ENCODE assay signal across 8 cellular contexts in the genomic region with DNA sequence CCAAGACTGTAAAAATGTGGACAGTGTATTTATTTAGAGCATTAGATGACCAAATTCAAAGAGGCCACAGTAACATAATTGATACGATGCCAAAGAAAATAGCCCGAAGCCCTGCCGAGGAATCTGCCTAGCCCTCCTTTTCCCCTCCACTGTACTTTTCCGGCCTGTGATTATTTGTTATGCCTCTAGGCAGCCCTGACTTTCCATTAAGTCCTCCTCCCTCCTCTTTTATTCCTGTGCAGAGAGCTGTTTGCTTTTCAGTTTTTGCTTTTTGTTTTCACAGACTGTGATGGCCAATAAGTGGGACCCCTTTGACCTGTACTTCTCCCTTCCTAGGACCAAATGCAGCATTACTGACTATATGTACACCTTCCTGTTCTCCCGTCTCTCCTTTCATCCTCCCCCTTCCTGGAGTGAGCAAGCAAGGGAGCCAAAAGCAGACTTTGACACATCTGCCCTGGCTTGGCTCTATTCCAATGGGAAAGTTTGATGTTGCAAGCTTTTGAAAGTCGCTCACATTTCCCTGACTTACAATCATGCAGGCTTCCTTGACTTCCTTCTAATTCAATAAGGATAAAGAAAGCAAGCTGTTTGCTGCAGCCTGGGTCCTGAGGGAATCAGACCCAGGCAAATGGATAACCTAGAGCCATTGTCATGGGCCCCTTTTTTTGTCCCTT.
DNase-seq lines count a peak whose midpoint lies in the region; ATAC-seq and TF ChIP-seq lines count a peak whose summit lies in the region.

No MANE protein-coding gene starts in this region.

- TF ChIP-seq POLR2A in sigmoid colon (IDR thresholded peaks at IDR 0.05) = no peak

- TF ChIP-seq CTCF in Panc1 (IDR thresholded peaks at IDR 0.05) (no peak), foreskin fibroblast (IDR thresholded peaks at IDR 0.05; ENCODE audit: low read depth, low read length) (no peak), sigmoid colon (IDR thresholded peaks at IDR 0.05) (no peak), GM20000 (IDR thresholded peaks at IDR 0.05; ENCODE audit: extremely low read depth, missing control alignments) (no peak)

- no peak for TF ChIP-seq EP300 in sigmoid colon (IDR thresholded peaks at IDR 0.05)

- CTCF ChIA-PET in Panc1 (lab: Charles Lee) = no interaction called here

- H3K36me3 ChIP-seq in Panc1 (ENCODE audit: control insufficient read depth, insufficient read depth, low read length) (no peaks in the 10 kb centered on the region; the same call in 1 of the 2 replicates), sigmoid colon (no peaks in the 10 kb centered on the region)

- BruUV-seq in Panc1 (replicated peaks; lab: Mats Ljungman, UMichigan) = no TSS peak

- H3K4me3 ChIP-seq in Panc1 (ENCODE audit: low read depth in 2 of 2, low read length in 2 of 2) (no peak overlapping the region), foreskin fibroblast (ENCODE audit: low read depth in 1 of 2, low read length in 2 of 2) (peak overlapping the region in 1 of 2 donors; percentile 2), sigmoid colon (no peak overlapping the region)

- peak; percentile 56 for DNase-seq in GOT3 (lab: John Stamatoyannopoulos, UW)
- DNase-seq in Panc1 (ENCODE audit: low read depth, low spot score) = no peak
- DNase-seq in foreskin fibroblast = peak; percentile 96 to 98
- DNase-seq in sigmoid colon = peak; percentile 88
- no peak for DNase-seq in amygdala (lab: John Stamatoyannopoulos, UW)
- DNase-seq in GM20000 (ENCODE audit: low spot score) = no peak

- ATAC-seq in Panc1 (peak; percentile 89), GM19351 (IDR thresholded peaks at IDR 0.05; ENCODE audit: unreplicated experiment) (no peak), HG02642 (IDR thresholded peaks at IDR 0.05; ENCODE audit: poor library complexity, unreplicated experiment) (no peak)

- H3K9me3 ChIP-seq in Panc1 (ENCODE audit: control insufficient read depth, insufficient read depth, low read depth, low read length) (no peaks in the 10 kb centered on the region), sigmoid colon (no peaks in the 10 kb centered on the region)

- in situ Hi-C loops in Panc1 (cut with HindIII; ENCODE audit: low pct_unique_long_range_greater_than_20kb, low sequenced_read_pairs) = no loop called here

- intact Hi-C loops in Panc1 (cut with micrococcal nuclease; ENCODE audit: unreplicated experiment) (loop anchor here (10.0 kb wide), 1 partner anchor 464 kb away; no protein-coding TSS in a partner anchor), sigmoid colon (cut with DNase I) (loop anchor here (5.0 kb wide), 1 partner anchor 466 kb away; no protein-coding TSS in a partner anchor)

- H3K4me1 ChIP-seq in Panc1 (ENCODE audit: control insufficient read depth, insufficient read depth, low read length) = peaks cover 7% of the 10 kb centered on the region; the same call in 1 of the 2 replicates
- H3K4me1 ChIP-seq in sigmoid colon = peaks cover 0 to 15% (median 13%) of the 10 kb centered on the region in 4 donors

- POLR2A ChIA-PET in Panc1 (lab: Charles Lee) = no interaction called here

- WGBS in sigmoid colon, 2 donors = 15 to 49% methylated on average over 6 of the region's 6 CpGs

- H3K27me3 ChIP-seq in Panc1 (ENCODE audit: control insufficient read depth, insufficient read depth, low read length) (no peaks in the 10 kb centered on the region), sigmoid colon (no peaks in the 10 kb centered on the region)

- H3K27ac ChIP-seq in Panc1 (ENCODE audit: low read length) (0 out of 2 replicates have a peak overlapping the region, but pooled peaks have one; percentile 17), sigmoid colon (peak overlapping the region; percentile 5 to 60 (median 42))

Comparison
In these comparisons a context has a peak if more than half of its experiments do, and no peak if none do; other contexts are left out.
1. DNase-seq: peak in GOT3 (single experiment), foreskin fibroblast (2 of 2) and sigmoid colon (single experiment); none in Panc1 (single experiment), amygdala (0 of 56) and GM20000 (single experiment).